8 cellular contexts compared by ENCODE assay signal in genomic region chrX:40201486-40201885, GRCh38.
DNase-seq lines count a peak whose midpoint lies in the region; ATAC-seq and TF ChIP-seq lines count a peak whose summit lies in the region.

No MANE protein-coding gene starts in this region.

- no peak overlapping the region for H3K27ac Mint-ChIP-seq in activated naive CD8-positive, alpha-beta T cell treated with anti-CD3 and anti-CD28 coated beads, Interleukin-2, amount 50 U/mL, for 24 hours

- H3K4me1 Mint-ChIP-seq in activated naive CD8-positive, alpha-beta T cell treated with anti-CD3 and anti-CD28 coated beads, Interleukin-2, amount 50 U/mL, for 24 hours, result peaks cover 14% of the 10 kb centered on the region

- H3K27me3 Mint-ChIP-seq in activated naive CD8-positive, alpha-beta T cell treated with anti-CD3 and anti-CD28 coated beads, Interleukin-2, amount 50 U/mL, for 24 hours, result no peaks in the 10 kb centered on the region

- ATAC-seq in GM19372 (IDR thresholded peaks at IDR 0.05; ENCODE audit: low read depth, unreplicated experiment) (peak; percentile 87), HG03139 (IDR thresholded peaks at IDR 0.05; ENCODE audit: unreplicated experiment) (peak; percentile 91)
- ATAC-seq in activated naive CD8-positive, alpha-beta T cell treated with anti-CD3 and anti-CD28 coated beads, Interleukin-2, amount 50 U/mL, for 24 hours, result peak; percentile 78

- H3K4me3 Mint-ChIP-seq in activated naive CD8-positive, alpha-beta T cell treated with anti-CD3 and anti-CD28 coated beads, Interleukin-2, amount 50 U/mL, for 24 hours, result no peak overlapping the region

- H3K9me3 Mint-ChIP-seq in activated naive CD8-positive, alpha-beta T cell treated with anti-CD3 and anti-CD28 coated beads, Interleukin-2, amount 50 U/mL, for 24 hours, result no peaks in the 10 kb centered on the region

- TF ChIP-seq CTCF in GM13977 (IDR thresholded peaks at IDR 0.05; ENCODE audit: extremely low read depth, insufficient read depth, missing control alignments), result no peak

- H3K36me3 Mint-ChIP-seq in activated naive CD8-positive, alpha-beta T cell treated with anti-CD3 and anti-CD28 coated beads, Interleukin-2, amount 50 U/mL, for 24 hours (ENCODE audit: low read depth), result no peaks in the 10 kb centered on the region

- DNase-seq in GM13977 (ENCODE audit: low spot score), result peak; percentile 70
- DNase-seq in activated naive CD8-positive, alpha-beta T cell treated with anti-CD3 and anti-CD28 coated beads, Interleukin-2, amount 50 U/mL, for 24 hours, result no peak
- DNase-seq in stimulated activated naive CD4-positive, alpha-beta T cell treated with Interleukin-2 at 50 U/mL for 16 hours (lab: John Stamatoyannopoulos, UW), result no peak
- no peak for DNase-seq in UCSD-AML1 (lab: John Stamatoyannopoulos, UW; ENCODE audit: unreplicated experiment)
- no peak for DNase-seq in cardiac septum (ENCODE audit: low spot score)
- no peak for DNase-seq in NCI-H1417 treated with DMSO at 0.1 percent for 48 hours (lab: John Stamatoyannopoulos, UW)

- intact Hi-C loops in cardiac septum (cut with DNase I), result no loop called here

- in situ Hi-C loops in GM13977 (cut with MboI; ENCODE audit: low pct_unique_long_range_greater_than_20kb, low sequenced_read_pairs, unreplicated experiment), result no loop called here
